Comparison of ENCODE assay signal across 17 cellular contexts in genomic region chr14:90742252-90742651, GRCh38.
"Had no signal": no experiment of that assay in that cellular context is flagged by ENCODE, and none has a peak within 500 bp of the region (broad histone marks: within the 10 kb centered on the region; RNA-seq: fewer than 3 reads in every experiment).

No MANE protein-coding gene starts in this region.

- H3K27me3 ChIP-seq: suprapubic skin, upper lobe of right lung had no signal

- H3K27ac ChIP-seq: parathyroid adenoma, suprapubic skin, upper lobe of right lung had no signal

- H3K4me3 ChIP-seq: mucosa of descending colon, suprapubic skin, upper lobe of right lung had no signal

- DNase-seq: activated CD4-positive, alpha-beta T cell treated with anti-CD3 and anti-CD28 coated beads, Interleukin-2, amount 10 ng/mL, durations not matched to agents 24 days and 14 days; activated CD8-positive, alpha-beta T cell treated with anti-CD3 and anti-CD28 coated beads, Interleukin-2, amount 10 ng/mL, durations not matched to agents 7 days and 5 days; activated effector memory CD4-positive, alpha-beta T cell treated with Interleukin-2 at 50 U/mL for 16 hours; activated naive CD4-positive, alpha-beta T cell treated with anti-CD3 and anti-CD28 coated beads, Interleukin-2, amount 50 U/mL, for 16 hours; activated T-cell treated with anti-CD3 and anti-CD28 coated beads, Interleukin-2, amount 50 U/mL, for 4 hours; foreskin fibroblast; glutamatergic neuron; mucosa of descending colon; naive thymus-derived CD4-positive, alpha-beta T cell; SIG-M5; stimulated activated CD4-positive, alpha-beta T cell treated with anti-CD3 and anti-CD28 coated beads, Interleukin-2, amount 100 ng/mL, for 24 hours; stimulated activated naive CD8-positive, alpha-beta T cell treated with anti-CD3 and anti-CD28 coated beads, Interleukin-15, Interleukin-2, amounts not matched to agents 100 U/mL and 50 U/mL, for 24 hours; T-helper 1 cell; T1000; upper lobe of right lung had no signal

- H3K4me1 ChIP-seq: suprapubic skin, upper lobe of right lung had no signal

- ATAC-seq: activated CD8-positive, alpha-beta T cell treated with anti-CD3 and anti-CD28 coated beads, Interleukin-2, amount 10 ng/mL, durations not matched to agents 7 days and 5 days; activated T-cell treated with anti-CD3 and anti-CD28 coated beads, Interleukin-2, amount 50 U/mL, for 4 hours; mucosa of descending colon; naive thymus-derived CD4-positive, alpha-beta T cell; stimulated activated naive CD8-positive, alpha-beta T cell treated with anti-CD3 and anti-CD28 coated beads, Interleukin-15, Interleukin-2, amounts not matched to agents 100 U/mL and 50 U/mL, for 24 hours; upper lobe of right lung had no signal

- H3K36me3 ChIP-seq: suprapubic skin, upper lobe of right lung had no signal

- H3K9me3 ChIP-seq: mucosa of descending colon, suprapubic skin, upper lobe of right lung had no signal
